Comparison of ENCODE assay signal across 7 cellular contexts in genomic region chr12:6821271-6821673, GRCh38. TPM values are rescaled to one million over a fixed set of nuclear protein-coding genes. Genes with fewer than 3 reads are reported as not detected.
DNase-seq lines count a peak whose midpoint lies in the region; ATAC-seq and TF ChIP-seq lines count a peak whose summit lies in the region.

No MANE protein-coding gene starts in this region.

- POLR2A ChIA-PET in WTC11 (lab: Charles Lee): interaction anchor here (0.6 to 2.6 kb wide), 10 partner anchors 9 to 97 kb away, joined by 3 to 14 read pairs (median 4); partner anchors contain the start of genes COPS7A, MLF2 and PTMS

- H3K27me3 Mint-ChIP-seq in WTC11 (ENCODE audit: low read depth) (peaks cover 59% of the 10 kb centered on the region), natural killer cell (ENCODE audit: low read depth in 2 of 2) (peaks cover 31 to 48% of the 10 kb centered on the region in 2 donors)

- peak overlapping the region; percentile 94 for H3K27ac Mint-ChIP-seq in WTC11
- H3K27ac Mint-ChIP-seq in natural killer cell: no peak overlapping the region

- H3K36me3 Mint-ChIP-seq in WTC11: peaks cover 5% of the 10 kb centered on the region; the same call in 1 of the 2 replicates
- no peaks in the 10 kb centered on the region for H3K36me3 Mint-ChIP-seq in natural killer cell

- H3K4me3 ChIP-seq in fibroblast of the aortic adventitia (ENCODE audit: low read depth, low read length): peak overlapping the region; percentile 65

- DNase-seq in ELF-1 (ENCODE audit: low read depth, low spot score) (peak; percentile 75), NCI-H1436 treated with DMSO at 0.1 percent for 48 hours (lab: John Stamatoyannopoulos, UW) (peak; percentile 34), WTC11 (ENCODE audit: low spot score) (peak; percentile 66), fibroblast of the aortic adventitia (ENCODE audit: low read depth) (peak; percentile 66), natural killer cell (no peak), DMS114 treated with DMSO at 0.1 percent for 48 hours (lab: John Stamatoyannopoulos, UW; ENCODE audit: unreplicated experiment) (no peak)

- ATAC-seq in WTC11 (peak; percentile 36), natural killer cell (peak in 1 of 3 donors; percentile 33), GM21526 (IDR thresholded peaks at IDR 0.05; ENCODE audit: low FRiP score, unreplicated experiment) (no peak)

- CTCF ChIA-PET in WTC11 (lab: Charles Lee): interaction anchor here (0.7 to 6.4 kb wide), 14 partner anchors 10 to 123 kb away, joined by 3 to 112 read pairs (median 4); partner anchors contain the start of genes CDCA3, COPS7A, MLF2 and PTMS

- H3K4me3 Mint-ChIP-seq in WTC11 (peak overlapping the region; percentile 78), natural killer cell (peak overlapping the region; percentile 39)

- no peaks in the 10 kb centered on the region for H3K9me3 Mint-ChIP-seq in WTC11
- no peaks in the 10 kb centered on the region for H3K9me3 Mint-ChIP-seq in natural killer cell

- H3K4me1 Mint-ChIP-seq in WTC11 (peaks cover 68% of the 10 kb centered on the region), natural killer cell (peaks cover 0 to 15% of the 10 kb centered on the region in 2 donors)

- TF ChIP-seq CTCF in WTC11 (IDR thresholded peaks at IDR 0.05): no peak
- TF ChIP-seq CTCF in fibroblast of the aortic adventitia (IDR thresholded peaks at IDR 0.05; ENCODE audit: insufficient read depth, low read length): no peak
- TF ChIP-seq CTCF in natural killer cell (IDR thresholded peaks at IDR 0.05): no peak

- intact Hi-C loops in natural killer cell (cut with micrococcal nuclease): no loop called here

TF ChIP-seq in WTC11, 78 proteins besides CTCF, POLR2A, EP300 and RAD21:
- TF ChIP-seq GTF2I (CRISPR knock-in tag; conservative IDR thresholded peaks at IDR 0.05): no peak

RNA-seq across cellular contexts. Expression of gene GPR162, which starts 0.3 kb away (rescaled TPM):
- total RNA-seq in WTC11 (2021) (7.3 to 9.3 TPM (median 8.2 TPM) in 3 replicates), fibroblast of the aortic adventitia (ENCODE audit: low replicate concordance) (2.6 and 3.5 TPM in 2 replicates), natural killer cell (1 to 10 TPM in 1 of 3 donors, under 1 TPM in 2; 0.39 to 2.1 (median 0.68) TPM)

RNA-seq across cellular contexts. Expression of gene P3H3, which starts 6.9 kb away (rescaled TPM):
- 49.9 to 55.7 TPM (median 50.7 TPM) in 3 replicates for total RNA-seq in WTC11 (2021)
- total RNA-seq in fibroblast of the aortic adventitia (ENCODE audit: low replicate concordance): 53.9 and 188 TPM in 2 replicates
- total RNA-seq in natural killer cell: 1 to 10 TPM in 1 of 3 donors, under 1 TPM in 1, not detected in 1; 0.72 to 1.8 TPM

RNA-seq across cellular contexts. Expression of gene GNB3, which starts 19.5 kb away (rescaled TPM):
- total RNA-seq in WTC11 (2021) (14.0 to 16.5 TPM (median 14.3 TPM) in 3 replicates), fibroblast of the aortic adventitia (ENCODE audit: low replicate concordance) (3.4 TPM in 2 replicates), natural killer cell (not detected)

RNA-seq across cellular contexts. Expression of gene CDCA3, which starts 29.8 kb away (rescaled TPM):
- total RNA-seq in WTC11 (2021) (47.1 to 61.8 TPM (median 49.1 TPM) in 3 replicates), fibroblast of the aortic adventitia (ENCODE audit: low replicate concordance) (23.5 TPM in 1 of 2 replicates, not detected in the other), natural killer cell (1 to 10 TPM; 1.4 to 3.3 (median 1.4) TPM)

RNA-seq across cellular contexts. Expression of gene USP5, which starts 30.7 kb away (rescaled TPM):
- total RNA-seq in WTC11 (2021) (141 to 158 TPM (median 149 TPM) in 3 replicates), fibroblast of the aortic adventitia (ENCODE audit: low replicate concordance) (84.0 and 140 TPM in 2 replicates), natural killer cell (10 to 100 TPM; 48.3 to 67.2 (median 57.2) TPM)

Comparison
In these comparisons a context has a peak if more than half of its experiments do, and no peak if none do; other contexts are left out.
1. DNase-seq: peak in ELF-1 (single experiment), NCI-H1436 treated with DMSO at 0.1 percent for 48 hours (single experiment), WTC11 (single experiment) and fibroblast of the aortic adventitia (single experiment); none in natural killer cell (single experiment) and DMS114 treated with DMSO at 0.1 percent for 48 hours (single experiment).
2. RNA of gene P3H3, which starts 6.9 kb away (total RNA-seq): 53.9 to 188 TPM in fibroblast of the aortic adventitia and 49.9 to 55.7 TPM in WTC11; 0.72 to 1.8 TPM in natural killer cell; every median in the first group is over 10 times any median in the second.